In the genomic region with DNA sequence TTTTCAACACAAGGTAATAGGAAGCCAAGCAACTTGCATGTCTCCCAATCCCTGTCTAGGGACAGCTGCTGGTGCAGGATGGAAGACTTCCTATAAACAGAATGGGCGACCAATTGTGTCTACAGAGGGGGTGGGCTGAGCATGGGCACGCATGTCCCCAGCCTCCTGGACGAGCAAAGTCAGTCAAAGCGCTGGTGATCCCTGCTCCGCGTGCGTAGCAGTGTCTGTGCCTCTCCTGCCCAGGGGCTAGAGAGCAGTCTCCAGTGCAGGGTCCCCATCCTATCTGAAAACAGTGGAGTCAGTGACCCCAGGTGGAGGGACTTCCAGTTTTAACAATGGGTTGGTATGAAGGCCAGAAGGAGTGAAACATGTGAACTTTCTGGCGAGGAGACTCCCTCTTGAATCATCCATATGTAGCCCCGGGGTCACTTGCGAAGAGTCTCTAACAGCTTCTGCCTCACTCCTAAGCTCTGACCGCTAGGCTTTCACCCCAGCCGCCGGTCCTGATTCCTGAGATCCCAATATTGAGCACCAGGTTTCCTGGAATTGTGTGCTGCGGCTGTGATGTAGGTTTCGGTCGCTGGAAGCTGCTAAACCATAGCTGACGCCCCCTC, we compare ENCODE assay signal across 9 cellular contexts. TPM values are rescaled to one million over a fixed set of nuclear protein-coding genes. Genes with fewer than 3 reads are reported as not detected.
DNase-seq lines count a peak whose midpoint lies in the region; ATAC-seq and TF ChIP-seq lines count a peak whose summit lies in the region.
"Had no signal": no experiment of that assay in that cellular context is flagged by ENCODE, and none has a peak within 500 bp of the region (broad histone marks: within the 10 kb centered on the region; RNA-seq: fewer than 3 reads in every experiment).

No MANE protein-coding gene starts in this region.

- no peak overlapping the region for H2AK5ac ChIP-seq in mesendoderm (ENCODE audit: low read length)

- in situ Hi-C loops in astrocyte of the cerebellum (cut with HindIII; ENCODE audit: low sequenced_read_pairs) = no loop called here

- H3K9me3 ChIP-seq in tibial nerve = no peaks in the 10 kb centered on the region

- peaks cover 56% of the 10 kb centered on the region for H3K4me1 Mint-ChIP-seq in activated T-cell treated with anti-CD3 and anti-CD28 coated beads, Interleukin-2, amount 50 U/mL, for 4 hours (ENCODE audit: low read depth)

- H3K4me3 Mint-ChIP-seq in activated T-cell treated with anti-CD3 and anti-CD28 coated beads, Interleukin-2, amount 50 U/mL, for 4 hours = peak overlapping the region; percentile 89

- TF ChIP-seq POLR2A in tibial nerve (IDR thresholded peaks at IDR 0.05) = no peak

- H2BK120ac ChIP-seq in mesendoderm (ENCODE audit: low read depth, low read length) = no peak overlapping the region

- no peaks in the 10 kb centered on the region for H3K27me3 ChIP-seq in mesendoderm (ENCODE audit: insufficient read depth, low read length, poor library complexity)
- H3K27me3 ChIP-seq in tibial nerve = no peaks in the 10 kb centered on the region

- peaks cover 14% of the 10 kb centered on the region for H3K79me1 ChIP-seq in mesendoderm (ENCODE audit: low read length)

- H3K36me3 Mint-ChIP-seq in activated T-cell treated with anti-CD3 and anti-CD28 coated beads, Interleukin-2, amount 50 U/mL, for 4 hours (ENCODE audit: insufficient read depth) = peaks cover 16% of the 10 kb centered on the region

- peak overlapping the region; percentile 27 for H4K5ac ChIP-seq in mesendoderm (ENCODE audit: low read length)

- H3K4me3 ChIP-seq in astrocyte of the cerebellum (ENCODE audit: low read depth, low read length) (peak overlapping the region; percentile 92), mesendoderm (ENCODE audit: low read length) (no peak overlapping the region), tibial nerve (peak overlapping the region; percentile 58 to 90 (median 76))

- ATAC-seq in activated T-cell treated with anti-CD3 and anti-CD28 coated beads, Interleukin-2, amount 50 U/mL, for 4 hours = no peak
- ATAC-seq in GM19023 (IDR thresholded peaks at IDR 0.05; ENCODE audit: unreplicated experiment) = no peak

- H3K56ac ChIP-seq in mesendoderm (ENCODE audit: low read length) = peak overlapping the region; percentile 83

- no peak overlapping the region for H2BK5ac ChIP-seq in mesendoderm (ENCODE audit: low read length)

- no peaks in the 10 kb centered on the region for H3K27me3 Mint-ChIP-seq in activated T-cell treated with anti-CD3 and anti-CD28 coated beads, Interleukin-2, amount 50 U/mL, for 4 hours (ENCODE audit: low read depth)

- H3K27ac ChIP-seq in mesendoderm (ENCODE audit: low read depth, low read length) (no peak overlapping the region), tibial nerve (peak overlapping the region; percentile 33 to 95 (median 91))

- no peak overlapping the region for H2BK15ac ChIP-seq in mesendoderm (replicated peaks; ENCODE audit: low read depth)

- DNase-seq in activated T-cell treated with anti-CD3 and anti-CD28 coated beads, Interleukin-2, amount 50 U/mL, for 4 hours = no peak
- DNase-seq in activated T-cell treated with anti-CD3 and anti-CD28 coated beads, Interleukin-2, amount 50 U/mL, for 1 hour = no peak
- no peak for DNase-seq in astrocyte of the cerebellum (ENCODE audit: low read depth)
- no peak for DNase-seq in mesendoderm
- no peak for DNase-seq in tibial nerve (ENCODE audit: low spot score in 2 of 2)
- no peak for DNase-seq in NCI-H2081 (lab: John Stamatoyannopoulos, UW)
- no peak for DNase-seq in activated CD8-positive, alpha-beta memory T cell treated with anti-CD3 and anti-CD28 coated beads, Interleukin-2, amount 50 U/mL, for 4 hours

- H3K36me3 ChIP-seq in mesendoderm (ENCODE audit: control insufficient read depth, insufficient read depth, low read length) (peaks cover 7% of the 10 kb centered on the region), tibial nerve (peaks cover 0 to 8% (median 4%) of the 10 kb centered on the region in 3 donors)

- no peak overlapping the region for H3K23ac ChIP-seq in mesendoderm (ENCODE audit: low read length)

- TF ChIP-seq CTCF in astrocyte of the cerebellum (IDR thresholded peaks at IDR 0.05; ENCODE audit: low read depth, low read length, missing control alignments) (no peak), tibial nerve (IDR thresholded peaks at IDR 0.05) (no peak)

- WGBS in mesendoderm (ENCODE audit: extremely low coverage, insufficient coverage, low lambda C conversion rate) = no CpG with 5 or more reads among the region's 17 CpGs
- WGBS in tibial nerve, 2 donors = 71 to 79% methylated on average over 17 of the region's 17 CpGs

- peak overlapping the region; percentile 18 for H3K4me2 ChIP-seq in mesendoderm (ENCODE audit: low read length)

- peak overlapping the region; percentile 33 for H3K18ac ChIP-seq in mesendoderm (ENCODE audit: low read length)

- H3K4me1 ChIP-seq in mesendoderm (ENCODE audit: control insufficient read depth, low read depth, low read length) (peaks cover 14% of the 10 kb centered on the region), tibial nerve (peaks cover 0 to 73% (median 37%) of the 10 kb centered on the region in 4 donors)

- H3K79me2 ChIP-seq in mesendoderm (ENCODE audit: control insufficient read depth, insufficient read depth, low read length) = peaks cover 25% of the 10 kb centered on the region

- peak overlapping the region; percentile 46 for H3K9ac ChIP-seq in mesendoderm (ENCODE audit: low read length)

- H3K9me3 Mint-ChIP-seq in activated T-cell treated with anti-CD3 and anti-CD28 coated beads, Interleukin-2, amount 50 U/mL, for 4 hours = no peaks in the 10 kb centered on the region

- TF ChIP-seq EP300 in tibial nerve (IDR thresholded peaks at IDR 0.05) = no peak

- no peak overlapping the region for H4K8ac ChIP-seq in mesendoderm (ENCODE audit: low read depth, low read length)

- H3K4ac ChIP-seq in mesendoderm (ENCODE audit: low read depth, low read length) = peak overlapping the region; percentile 60

RNA-seq across cellular contexts. Expression of gene CASP2, which starts 0.7 kb away (rescaled TPM):
- 10 to 100 TPM; 82.2 to 90.5 (median 88.6) TPM for total RNA-seq in activated T-cell treated with anti-CD3 and anti-CD28 coated beads, Interleukin-2, amount 50 U/mL, for 4 hours
- polyA plus RNA-seq in mesendoderm (2013, experiment 1 of 2) = 20.6 TPM
- polyA plus RNA-seq in mesendoderm (2013, experiment 2 of 2) = 19.0 TPM
- total RNA-seq in tibial nerve = 10 to 100 TPM; 18.4 to 25.2 (median 21.3) TPM

RNA-seq across cellular contexts. Expression of gene TMEM139, which starts 2.7 kb away (rescaled TPM):
- under 1 TPM in 2 of 3 donors, not detected in 1; 0.19 to 0.32 TPM for total RNA-seq in activated T-cell treated with anti-CD3 and anti-CD28 coated beads, Interleukin-2, amount 50 U/mL, for 4 hours
- 0.84 TPM for polyA plus RNA-seq in mesendoderm (2013, experiment 1 of 2)
- 1.4 TPM for polyA plus RNA-seq in mesendoderm (2013, experiment 2 of 2)
- 10 to 100 TPM in 1 of 4 donors, 1 to 10 TPM in 3; 2.1 to 12.0 (median 6.4) TPM for total RNA-seq in tibial nerve
- total RNA-seq: Daoy had no signal

RNA-seq across cellular contexts. Expression of gene GSTK1, which starts 24.2 kb away (rescaled TPM):
- total RNA-seq in activated T-cell treated with anti-CD3 and anti-CD28 coated beads, Interleukin-2, amount 50 U/mL, for 4 hours = 10 to 100 TPM; 90.4 to 97.2 (median 96.5) TPM
- polyA plus RNA-seq in mesendoderm (2013, experiment 1 of 2) = 20.7 TPM
- 21.6 TPM for polyA plus RNA-seq in mesendoderm (2013, experiment 2 of 2)
- 100 to 1,000 TPM; 149 to 202 (median 161) TPM for total RNA-seq in tibial nerve

RNA-seq across cellular contexts. Expression of gene CLCN1, which starts 28.5 kb away (rescaled TPM):
- not detected for total RNA-seq in activated T-cell treated with anti-CD3 and anti-CD28 coated beads, Interleukin-2, amount 50 U/mL, for 4 hours
- 0.27 TPM for polyA plus RNA-seq in mesendoderm (2013, experiment 1 of 2)
- 0.25 TPM for polyA plus RNA-seq in mesendoderm (2013, experiment 2 of 2)
- total RNA-seq in tibial nerve = not detected
